ENCODE assay signal across 1 cellular context in the genomic region with DNA sequence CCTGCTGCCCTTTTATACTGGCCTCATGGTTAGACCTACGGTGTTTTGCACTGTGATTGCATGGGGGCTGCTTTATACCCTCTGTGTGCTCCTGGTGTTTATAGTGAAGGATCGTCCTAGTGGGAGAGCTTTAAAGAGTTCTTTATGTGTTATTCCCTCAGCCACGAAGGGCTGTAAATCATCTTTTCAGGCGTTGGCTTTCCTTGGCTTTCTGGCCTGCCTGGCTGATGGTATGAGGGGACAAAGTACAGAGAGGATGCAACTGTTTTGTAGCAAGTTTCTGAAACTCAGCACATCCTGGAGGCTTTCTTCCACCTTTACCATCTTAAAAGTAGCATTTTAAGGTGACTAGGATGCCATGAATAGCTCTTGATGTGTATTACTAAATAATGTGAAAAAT.
TF ChIP-seq lines count a peak whose summit lies in the region.

No MANE protein-coding gene starts in this region.

TF ChIP-seq in IMR-90, 13 proteins besides CTCF, POLR2A, EP300 and RAD21 (continued from another document):
- TF ChIP-seq MAFK (IDR thresholded peaks at IDR 0.05; ENCODE audit: low read depth, low read length), result no peak
